In the genomic region with DNA sequence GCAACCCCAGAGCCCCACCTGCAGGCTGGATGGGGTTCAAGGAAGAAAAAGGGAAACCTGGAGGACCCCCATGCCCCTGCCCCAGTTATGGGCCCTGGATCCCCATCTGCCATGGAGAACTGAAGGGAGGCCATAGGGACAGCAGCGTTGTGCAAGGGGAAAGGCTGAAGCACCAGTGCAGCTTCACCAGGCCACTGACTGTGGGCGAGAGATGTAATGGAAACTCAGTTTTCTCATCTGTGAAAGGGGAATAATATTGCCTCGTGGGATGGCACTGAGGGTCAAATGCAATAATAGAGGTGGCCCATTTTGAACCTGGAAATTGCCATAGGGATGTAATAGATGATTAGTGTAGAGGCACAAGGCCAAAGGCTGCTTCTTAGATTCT, we compare ENCODE assay signal across 9 cellular contexts. TPM values are rescaled to one million over a fixed set of nuclear protein-coding genes. Genes with fewer than 3 reads are reported as not detected.
A peak's percentile ranks its signal among the peaks of the same experiment; 100 is the strongest.
DNase-seq lines count a peak whose midpoint lies in the region; TF ChIP-seq lines count a peak whose summit lies in the region.
"Had no signal": no experiment of that assay in that cellular context is flagged by ENCODE, and none has a peak within 500 bp of the region (broad histone marks: within the 10 kb centered on the region; RNA-seq: fewer than 3 reads in every experiment).

No MANE protein-coding gene starts in this region.

- peaks cover 9% of the 10 kb centered on the region for H3K27me3 Mint-ChIP-seq in endothelial cell (ENCODE audit: unreplicated experiment)

- H3K4me1 ChIP-seq in Peyer's patch = peaks cover 0 to 75% (median 44%) of the 10 kb centered on the region in 4 donors
- H3K4me1 ChIP-seq in iPS-20b (ENCODE audit: insufficient read depth, low read length) = peaks cover 23% of the 10 kb centered on the region
- peaks cover 21% of the 10 kb centered on the region for H3K4me1 ChIP-seq in stomach smooth muscle (ENCODE audit: control insufficient read depth, insufficient read depth, low read length)

- H3K36me3 Mint-ChIP-seq in endothelial cell (ENCODE audit: low read depth, unreplicated experiment) = peaks cover 3% of the 10 kb centered on the region

- peak; percentile 42 to 55 for DNase-seq in activated CD4-positive, alpha-beta T cell treated with anti-CD3 and anti-CD28 coated beads for 4 hours
- DNase-seq in activated CD4-positive, alpha-beta T cell treated with anti-CD3 and anti-CD28 coated beads, Interleukin-2, amount 50 U/mL, for 1 hour = no peak
- DNase-seq in Peyer's patch (no peak), endothelial cell (ENCODE audit: low spot score) (no peak), foreskin fibroblast (no peak), HEK293T (ENCODE audit: extremely low spot score) (no peak)

- TF ChIP-seq CTCF in Peyer's patch (IDR thresholded peaks at IDR 0.05) (no peak), endothelial cell (IDR thresholded peaks at IDR 0.05; ENCODE audit: unreplicated experiment) (no peak), foreskin fibroblast (IDR thresholded peaks at IDR 0.05; ENCODE audit: low read depth, low read length) (no peak)

- H3K27ac ChIP-seq in Peyer's patch (peak overlapping the region; percentile 87 to 97 (median 95)), iPS-20b (ENCODE audit: low read length) (peak overlapping the region; percentile 77), stomach smooth muscle (ENCODE audit: low read length) (peak overlapping the region; percentile 77)

- POLR2A ChIA-PET in HEK293T (lab: Yijun Ruan, JAX) = interaction anchor here (2.3 kb wide), 1 partner anchor 14 kb away, joined by 22 read pairs; a partner anchor contains a TSS

- H3K4me3 ChIP-seq in Peyer's patch = peak overlapping the region; percentile 30 to 44 (median 38)
- no peak overlapping the region for H3K4me3 ChIP-seq in iPS-20b (ENCODE audit: low read length)
- peak overlapping the region in 1 of 2 donors; percentile 29 for H3K4me3 ChIP-seq in stomach smooth muscle (ENCODE audit: low read length in 2 of 2)
- H3K4me3 ChIP-seq in foreskin fibroblast (ENCODE audit: low read depth in 1 of 2, low read length in 2 of 2) = no peak overlapping the region

- H3K9me3 Mint-ChIP-seq in endothelial cell (ENCODE audit: unreplicated experiment) = no peaks in the 10 kb centered on the region

- H3K9ac ChIP-seq in iPS-20b (ENCODE audit: low read depth, low read length) (peak overlapping the region; percentile 53; the same call in 1 of the 2 replicates), stomach smooth muscle (ENCODE audit: low read length in 2 of 2) (peak overlapping the region in 1 of 2 donors; percentile 35)

- H3K27ac Mint-ChIP-seq in endothelial cell (ENCODE audit: unreplicated experiment) = no peak overlapping the region

- no peaks in the 10 kb centered on the region for H3K27me3 ChIP-seq in Peyer's patch
- H3K27me3 ChIP-seq in iPS-20b (ENCODE audit: insufficient read depth, low read length) = peaks cover 13% of the 10 kb centered on the region; the same call in 1 of the 2 replicates
- peaks cover 5% of the 10 kb centered on the region in 2 donors for H3K27me3 ChIP-seq in stomach smooth muscle (ENCODE audit: control insufficient read depth in 1 of 2, insufficient read depth in 2 of 2, low read length in 2 of 2)

- peaks cover 40% of the 10 kb centered on the region for H3K4me1 Mint-ChIP-seq in endothelial cell (ENCODE audit: unreplicated experiment)

- no peak overlapping the region for H3K4me3 Mint-ChIP-seq in endothelial cell (ENCODE audit: unreplicated experiment)

- H3K36me3 ChIP-seq in Peyer's patch (no peaks in the 10 kb centered on the region), iPS-20b (ENCODE audit: insufficient read depth, low read depth, low read length) (no peaks in the 10 kb centered on the region), stomach smooth muscle (ENCODE audit: control insufficient read depth in 2 of 2, insufficient read depth in 2 of 2, low read length in 2 of 2) (no peaks in the 10 kb centered on the region)

- H3K9me3 ChIP-seq in Peyer's patch (no peaks in the 10 kb centered on the region), iPS-20b (ENCODE audit: insufficient read depth, low read depth, low read length) (no peaks in the 10 kb centered on the region), stomach smooth muscle (ENCODE audit: control insufficient read depth in 2 of 2, low read length in 2 of 2) (no peaks in the 10 kb centered on the region)

- CTCF ChIA-PET in HEK293T (lab: Yijun Ruan, JAX) = no interaction called here

- no peak for TF ChIP-seq POLR2A in Peyer's patch (IDR thresholded peaks at IDR 0.05)

TF ChIP-seq in HEK293T, 16 proteins besides CTCF, POLR2A, EP300 and RAD21:
- no peak for TF ChIP-seq SUZ12 (IDR thresholded peaks at IDR 0.05)
- TF ChIP-seq ELF4 (IDR thresholded peaks at IDR 0.05) = no peak
- TF ChIP-seq L3MBTL2 (conservative IDR thresholded peaks at IDR 0.05) = no peak
- TF ChIP-seq TARDBP (IDR thresholded peaks at IDR 0.05) = no peak
- TF ChIP-seq CTBP1 (IDR thresholded peaks at IDR 0.05; ENCODE audit: borderline replicate concordance) = no peak
- no peak for TF ChIP-seq BHLHE40 (IDR thresholded peaks at IDR 0.05; ENCODE audit: borderline replicate concordance)
- no peak for TF ChIP-seq FOXA1 (IDR thresholded peaks at IDR 0.05)
- no peak for TF ChIP-seq FOXM1 (IDR thresholded peaks at IDR 0.05; ENCODE audit: borderline replicate concordance)
- TF ChIP-seq ZNF384 (IDR thresholded peaks at IDR 0.05) = no peak

RNA-seq across cellular contexts. Expression of a gene that starts 9.9 kb away (rescaled TPM):
- total RNA-seq in Peyer's patch (10 to 100 TPM in 2 of 4 donors, 1 to 10 TPM in 2; 9.1 to 11.9 (median 10.4) TPM), endothelial cell (ENCODE audit: unreplicated experiment) (1.3 TPM)

RNA-seq across cellular contexts. Expression of a gene that starts 13.6 kb away (rescaled TPM):
- total RNA-seq in Peyer's patch (10 to 100 TPM; 31.9 to 56.1 (median 47.9) TPM), endothelial cell (ENCODE audit: unreplicated experiment) (150 TPM)

RNA-seq across cellular contexts. Expression of a gene that starts 57.7 kb away (rescaled TPM):
- total RNA-seq in Peyer's patch (1 to 10 TPM in 1 of 4 donors, not detected in 3; 1.7 TPM), endothelial cell (ENCODE audit: unreplicated experiment) (not detected)
- total RNA-seq: fibroblast of villous mesenchyme had no signal

Comparison
In these comparisons a context has a peak if more than half of its experiments do, and no peak if none do; other contexts are left out.
1. DNase-seq: peak in activated CD4-positive, alpha-beta T cell treated with anti-CD3 and anti-CD28 coated beads for 4 hours (2 of 2); none in activated CD4-positive, alpha-beta T cell treated with anti-CD3 and anti-CD28 coated beads, Interleukin-2, amount 50 U/mL, for 1 hour (single experiment), Peyer's patch (0 of 3), endothelial cell (single experiment), foreskin fibroblast (0 of 2) and HEK293T (single experiment).
2. H3K4me3 ChIP-seq: peak in Peyer's patch (4 of 4); none in iPS-20b (single experiment) and foreskin fibroblast (0 of 2).
3. Peak in every context shown above with its lines, with median percentiles within 50 percentile points of each other: H3K27ac ChIP-seq.